8 cellular contexts compared by ENCODE assay signal in the genomic region with DNA sequence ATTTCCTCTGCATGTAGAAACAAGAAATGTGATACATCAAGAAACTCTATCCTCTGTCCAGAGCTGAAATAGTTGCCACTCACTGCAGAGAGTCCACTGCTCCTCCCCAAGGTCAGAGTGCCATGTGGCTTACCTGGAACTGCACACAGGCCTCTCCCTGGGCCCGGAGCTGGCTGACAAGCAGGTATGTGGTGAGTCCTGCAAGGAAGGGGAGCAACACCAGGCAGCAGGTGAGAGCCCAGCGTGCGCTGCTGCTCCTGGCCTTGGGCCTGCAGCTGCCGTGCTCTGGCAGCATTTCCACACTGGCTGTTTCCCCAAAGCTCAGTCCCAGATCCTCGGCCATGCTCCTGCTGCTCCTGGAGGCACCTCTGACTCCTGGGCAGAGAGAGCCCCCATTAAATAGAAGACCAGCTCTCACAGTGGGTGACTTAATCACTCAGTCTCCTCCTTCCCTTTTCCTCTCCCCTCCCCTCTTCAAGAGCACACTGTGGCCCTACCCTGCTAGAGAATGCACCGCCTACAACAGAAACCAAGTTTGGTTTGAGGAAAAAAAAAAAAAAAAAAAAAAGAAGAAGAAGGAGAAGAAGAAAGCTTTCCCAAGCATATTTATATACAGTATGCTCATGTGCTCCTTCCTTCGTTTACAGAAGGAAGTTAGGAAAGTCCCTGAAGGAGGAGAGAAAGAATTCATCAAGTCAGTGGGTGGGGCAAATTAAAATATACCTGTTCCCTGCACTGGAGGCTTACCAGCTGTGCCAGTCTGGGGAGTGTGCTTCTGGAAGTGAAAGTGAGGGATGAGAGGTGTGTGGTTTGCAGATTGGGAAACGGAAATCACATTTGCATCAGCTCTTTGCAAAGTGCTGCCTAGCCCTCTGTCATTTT. TPM values are rescaled to one million over a fixed set of nuclear protein-coding genes. Genes with fewer than 3 reads are reported as not detected.
A peak's percentile ranks its signal among the peaks of the same experiment; 100 is the strongest.
DNase-seq lines count a peak whose midpoint lies in the region; ATAC-seq and TF ChIP-seq lines count a peak whose summit lies in the region.

Gene TNFSF15 (minus strand): TSS at position 370 of the 882 bp plus-strand sequence. CDS start 27 bp downstream, at position 343.

- H3K9me3 Mint-ChIP-seq in Caco-2 (ENCODE audit: unreplicated experiment), result no peaks in the 10 kb centered on the region
- H3K9me3 Mint-ChIP-seq in endodermal cell, result no peaks in the 10 kb centered on the region
- no peaks in the 10 kb centered on the region for H3K9me3 Mint-ChIP-seq in natural killer cell treated with Interleukin-12 subunit alpha and Interleukin-12 subunit beta and Interleukin-15 and Interleukin-18, amount 100 ng/mL, for 72 hours

- H3K4me3 ChIP-seq in Caco-2 (ENCODE audit: low read depth, low read length) (no peak within 1 kb of the TSS), OCI-LY7 (ENCODE audit: low read depth, low read length, poor library complexity, severe bottlenecking) (peak within 1 kb of the TSS; percentile 32), endodermal cell (ENCODE audit: low read length) (no peak within 1 kb of the TSS)

- DNase-seq in Caco-2 (peak; percentile 63 to 80), OCI-LY7 (ENCODE audit: low spot score) (peak; percentile 50), endodermal cell (peak; percentile 82), NCI-H524 treated with DMSO at 0.1 percent for 48 hours (lab: John Stamatoyannopoulos, UW) (no peak)
- no peak for DNase-seq in natural killer cell treated with Interleukin-12 subunit alpha and Interleukin-12 subunit beta and Interleukin-15 and Interleukin-18, amount 100 ng/mL, for 72 hours (ENCODE audit: low spot score)
- no peak for DNase-seq in NK-92 treated with Interleukin-12 subunit alpha and Interleukin-12 subunit beta, amount 100 ng/mL, for 24 hours (lab: John Stamatoyannopoulos, UW)

- H3K27ac Mint-ChIP-seq in Caco-2 (ENCODE audit: unreplicated experiment) (peak within 1 kb of the TSS; percentile 25), endodermal cell (peak within 1 kb of the TSS; percentile 33)
- no peak within 1 kb of the TSS for H3K27ac Mint-ChIP-seq in natural killer cell treated with Interleukin-12 subunit alpha and Interleukin-12 subunit beta and Interleukin-15 and Interleukin-18, amount 100 ng/mL, for 72 hours

- H3K36me3 Mint-ChIP-seq in Caco-2 (ENCODE audit: insufficient read depth, unreplicated experiment), result no peaks in the 10 kb centered on the region
- H3K36me3 Mint-ChIP-seq in endodermal cell (ENCODE audit: low read depth), result no peaks in the 10 kb centered on the region
- no peaks in the 10 kb centered on the region for H3K36me3 Mint-ChIP-seq in natural killer cell treated with Interleukin-12 subunit alpha and Interleukin-12 subunit beta and Interleukin-15 and Interleukin-18, amount 100 ng/mL, for 72 hours

- POLR2A ChIA-PET in Caco-2 (lab: Charles Lee), result no interaction called here
- POLR2A ChIA-PET in OCI-LY7 (lab: Charles Lee), result interaction anchor here (0.6 to 1.5 kb wide), 10 partner anchors 9 to 1955 kb away, joined by 3 to 4 read pairs (median 3); no protein-coding TSS in a partner anchor

- peak; percentile 98 for ATAC-seq in GM19324 (IDR thresholded peaks at IDR 0.05; ENCODE audit: low FRiP score, unreplicated experiment)
- ATAC-seq in HG03280 (IDR thresholded peaks at IDR 0.05; ENCODE audit: unreplicated experiment), result peak; percentile 83
- ATAC-seq in natural killer cell treated with Interleukin-12 subunit alpha and Interleukin-12 subunit beta and Interleukin-15 and Interleukin-18, amount 100 ng/mL, for 72 hours, result peak; percentile 68 to 74

- H3K4me3 Mint-ChIP-seq in Caco-2 (ENCODE audit: unreplicated experiment) (peak within 1 kb of the TSS; percentile 56), endodermal cell (no peak within 1 kb of the TSS)
- H3K4me3 Mint-ChIP-seq in natural killer cell treated with Interleukin-12 subunit alpha and Interleukin-12 subunit beta and Interleukin-15 and Interleukin-18, amount 100 ng/mL, for 72 hours, result peak within 1 kb of the TSS; percentile 9

- no peaks in the 10 kb centered on the region for H3K9me3 ChIP-seq in Caco-2
- H3K9me3 ChIP-seq in OCI-LY7 (ENCODE audit: low read length), result no peaks in the 10 kb centered on the region
- no peaks in the 10 kb centered on the region for H3K9me3 ChIP-seq in endodermal cell (ENCODE audit: control insufficient read depth, low read length)

- H3K4me1 Mint-ChIP-seq in Caco-2 (ENCODE audit: low read depth, unreplicated experiment) (peaks cover 28% of the 10 kb centered on the region), endodermal cell (peaks cover 32% of the 10 kb centered on the region)
- peaks cover 11 to 15% of the 10 kb centered on the region in 2 donors for H3K4me1 Mint-ChIP-seq in natural killer cell treated with Interleukin-12 subunit alpha and Interleukin-12 subunit beta and Interleukin-15 and Interleukin-18, amount 100 ng/mL, for 72 hours (ENCODE audit: low read depth in 2 of 2)

- no peak within 1 kb of the TSS for H3K9ac ChIP-seq in endodermal cell (ENCODE audit: extremely low read depth, low read length, poor library complexity, severe bottlenecking)

- CTCF ChIA-PET in Caco-2 (lab: Charles Lee), result interaction anchor here (0.6 kb wide), 1 partner anchor 684 kb away, joined by 3 read pairs; no protein-coding TSS in a partner anchor
- CTCF ChIA-PET in OCI-LY7 (lab: Charles Lee; ENCODE audit: unreplicated experiment), result no interaction called here

- H3K9me2 ChIP-seq in OCI-LY7 (ENCODE audit: insufficient read depth, low read length), result no peaks in the 10 kb centered on the region

- TF ChIP-seq CTCF in Caco-2 (IDR thresholded peaks at IDR 0.05; ENCODE audit: insufficient read depth in 1 of 2, low read depth in 1 of 2, low read length in 1 of 2, severe bottlenecking in 1 of 2, unreplicated experiment in 1 of 2) (no peak), OCI-LY7 (conservative IDR thresholded peaks at IDR 0.05; ENCODE audit: low read length) (no peak), endodermal cell (conservative IDR thresholded peaks at IDR 0.05) (no peak)

- H3K27me3 Mint-ChIP-seq in Caco-2 (ENCODE audit: insufficient read depth, unreplicated experiment), result peaks cover 6% of the 10 kb centered on the region
- H3K27me3 Mint-ChIP-seq in endodermal cell (ENCODE audit: insufficient read depth), result peaks cover 70% of the 10 kb centered on the region
- peaks cover 9 to 12% of the 10 kb centered on the region in 2 donors for H3K27me3 Mint-ChIP-seq in natural killer cell treated with Interleukin-12 subunit alpha and Interleukin-12 subunit beta and Interleukin-15 and Interleukin-18, amount 100 ng/mL, for 72 hours

- peak within 1 kb of the TSS; percentile 68 for H3K4me2 ChIP-seq in OCI-LY7 (ENCODE audit: low read length)

- H4K20me1 ChIP-seq in OCI-LY7 (ENCODE audit: insufficient read depth, low read length), result peaks cover 6% of the 10 kb centered on the region; the same call in 1 of the 2 replicates

- intact Hi-C loops in Caco-2 (cut with micrococcal nuclease; ENCODE audit: unreplicated experiment) (loop anchor here (2.0 to 10.0 kb wide), 3 partner anchors 67 to 719 kb away; no protein-coding TSS in a partner anchor), OCI-LY7 (cut with micrococcal nuclease; ENCODE audit: unreplicated experiment) (loop anchor here (5.0 kb wide), 2 partner anchors 86 to 101 kb away; no protein-coding TSS in a partner anchor)

- H3K79me2 ChIP-seq in OCI-LY7 (ENCODE audit: insufficient read depth, low read depth, low read length), result no peaks in the 10 kb centered on the region

- BruUV-seq in Caco-2 (replicated peaks; lab: Mats Ljungman, UMichigan), result no TSS peak
- no TSS peak for BruUV-seq in OCI-LY7 (replicated peaks; lab: Mats Ljungman, UMichigan)

- no peak within 1 kb of the TSS for H3K27ac ChIP-seq in OCI-LY7 (ENCODE audit: low read depth, low read length, poor library complexity, severe bottlenecking)
- no peak within 1 kb of the TSS for H3K27ac ChIP-seq in endodermal cell (ENCODE audit: low read depth, low read length)

- H3K27me3 ChIP-seq in Caco-2 (replicated peaks; ENCODE audit: control insufficient read depth, insufficient read depth, low read length) (no peaks in the 10 kb centered on the region), endodermal cell (ENCODE audit: control insufficient read depth, insufficient read depth, low read length, poor library complexity, severe bottlenecking) (peaks cover 59% of the 10 kb centered on the region)

- WGBS in endodermal cell (ENCODE audit: insufficient coverage in 1 of 2, insufficient read length in 1 of 2), 2 experiments, result 47 to 58% methylated on average over 3 to 8 of the region's 8 CpGs

- no peaks in the 10 kb centered on the region for H3K36me3 ChIP-seq in Caco-2 (ENCODE audit: control insufficient read depth, insufficient read depth, low read length)
- H3K36me3 ChIP-seq in OCI-LY7 (ENCODE audit: insufficient read depth, low read length), result no peaks in the 10 kb centered on the region
- H3K36me3 ChIP-seq in endodermal cell (ENCODE audit: control insufficient read depth, insufficient read depth, low read length), result no peaks in the 10 kb centered on the region

- H3K4me1 ChIP-seq in Caco-2 (peaks cover 40% of the 10 kb centered on the region), OCI-LY7 (ENCODE audit: insufficient read depth, low read length, poor library complexity, severe bottlenecking) (peaks cover 37% of the 10 kb centered on the region), endodermal cell (ENCODE audit: control insufficient read depth, insufficient read depth, low read length) (peaks cover 23% of the 10 kb centered on the region)

- no peak within 1 kb of the TSS for H2AFZ ChIP-seq in OCI-LY7 (ENCODE audit: low read length)

RNA-seq across cellular contexts. Expression of gene TNFSF15, which starts in this region (rescaled TPM):
- 0.66 and 1.00 TPM in 2 replicates for total RNA-seq in Caco-2 (2022)
- 0.08 TPM in 1 of 2 replicates, not detected in the other for total RNA-seq in OCI-LY7 (2014; rRNA removed; shearing (Covaris generic))
- total RNA-seq in OCI-LY7 (2022), result 0.09 and 0.23 TPM in 2 replicates
- not detected for total RNA-seq in endodermal cell
- polyA plus RNA-seq in endodermal cell (2013, experiment 1 of 2), result 0.11 TPM
- polyA plus RNA-seq in endodermal cell (2013, experiment 2 of 2), result 0.12 TPM
- under 1 TPM in 1 of 2 donors, not detected in 1; 0.08 TPM for total RNA-seq in natural killer cell treated with Interleukin-12 subunit alpha and Interleukin-12 subunit beta and Interleukin-15 and Interleukin-18, amount 100 ng/mL, for 72 hours

Comparison
In these comparisons a context has a peak if more than half of its experiments do, and no peak if none do; other contexts are left out.
1. Peak in DNase-seq in Caco-2; RNA of the gene not detected or under 1 TPM.
2. Peak in DNase-seq, H3K4me3 ChIP-seq and H3K4me2 ChIP-seq in OCI-LY7; RNA of the gene not detected or under 1 TPM.
3. Peak in DNase-seq in endodermal cell; RNA of the gene not detected or under 1 TPM.
4. Peak in ATAC-seq in natural killer cell treated with Interleukin-12 subunit alpha and Interleukin-12 subunit beta and Interleukin-15 and Interleukin-18, amount 100 ng/mL, for 72 hours; RNA of the gene not detected or under 1 TPM.
5. H3K27ac Mint-ChIP-seq: peak in Caco-2 (single experiment) and endodermal cell (single experiment); none in natural killer cell treated with Interleukin-12 subunit alpha and Interleukin-12 subunit beta and Interleukin-15 and Interleukin-18, amount 100 ng/mL, for 72 hours (0 of 2).
6. Peak in every context shown above with its lines, with median percentiles within 50 percentile points of each other: ATAC-seq.